ENCODE assay signal across 15 cellular contexts in genomic region chr7:129134356-129134972, GRCh38. TPM values are rescaled to one million over a fixed set of nuclear protein-coding genes. Genes with fewer than 3 reads are reported as not detected.
DNase-seq lines count a peak whose midpoint lies in the region; FAIRE-seq and TF ChIP-seq lines count a peak whose summit lies in the region.
"Had no signal": no experiment of that assay in that cellular context is flagged by ENCODE, and none has a peak within 500 bp of the region (broad histone marks: within the 10 kb centered on the region; RNA-seq: fewer than 3 reads in every experiment).

No MANE protein-coding gene starts in this region.

- CTCF ChIA-PET in activated CD4-positive, alpha-beta T cell treated with anti-CD3 and anti-CD28 coated beads, Interleukin-2, amount 10 ng/mL, durations not matched to agents 7 days and 5 days (lab: Charles Lee) = interaction anchor here (0.6 to 1.7 kb wide), 6 partner anchors 12 to 570 kb away, joined by 3 to 6 read pairs (median 3); no protein-coding TSS in a partner anchor

- POLR2A ChIA-PET in activated CD4-positive, alpha-beta T cell treated with anti-CD3 and anti-CD28 coated beads, Interleukin-2, amount 10 ng/mL, durations not matched to agents 7 days and 5 days (lab: Charles Lee) = no interaction called here

- H3K4me3 Mint-ChIP-seq in activated CD4-positive, alpha-beta T cell treated with anti-CD3 and anti-CD28 coated beads, Interleukin-2, amount 10 ng/mL, durations not matched to agents 7 days and 5 days = no peak overlapping the region
- no peak overlapping the region for H3K4me3 Mint-ChIP-seq in activated CD4-positive, alpha-beta T cell treated with anti-CD3 and anti-CD28 coated beads, Interleukin-2, amount 10 ng/mL, durations not matched to agents 24 days and 14 days
- H3K4me3 Mint-ChIP-seq: mesothelial cell of epicardium had no signal

- H2BK120ac ChIP-seq in trophoblast cell (ENCODE audit: insufficient read depth, low read length, poor library complexity) = no peak overlapping the region

- no CpG with 5 or more reads among the region's 6 CpGs for WGBS in trophoblast cell (ENCODE audit: extremely low coverage, insufficient coverage, insufficient read length)

- no peak for TF ChIP-seq POLR2A in vagina (IDR thresholded peaks at IDR 0.05)

- H3K18ac ChIP-seq in trophoblast cell (ENCODE audit: low read length) = no peak overlapping the region

- no peak overlapping the region for H2BK12ac ChIP-seq in trophoblast cell (ENCODE audit: low read length)

- H3K36me3 ChIP-seq in bronchial epithelial cell (ENCODE audit: control insufficient read depth, insufficient read depth, low read length) = no peaks in the 10 kb centered on the region
- H3K36me3 ChIP-seq in trophoblast cell (ENCODE audit: control insufficient read depth in 1 of 2, insufficient read depth in 2 of 2, low read length in 2 of 2) = no peaks in the 10 kb centered on the region
- H3K36me3 ChIP-seq in vagina = no peaks in the 10 kb centered on the region
- H3K36me3 ChIP-seq: MG63, SJSA1, tibial nerve had no signal

- H3K4me1 ChIP-seq in trophoblast cell (ENCODE audit: control insufficient read depth in 1 of 2, insufficient read depth in 2 of 2, low read length in 2 of 2) (no peaks in the 10 kb centered on the region), vagina (no peaks in the 10 kb centered on the region)
- H3K4me1 ChIP-seq: SJSA1 had no signal

- H3K9me3 ChIP-seq in trophoblast cell (ENCODE audit: insufficient read depth, low read depth, low read length) = no peaks in the 10 kb centered on the region
- H3K9me3 ChIP-seq in vagina = no peaks in the 10 kb centered on the region
- H3K9me3 ChIP-seq: MG63, SJSA1, tibial nerve had no signal

- no peak overlapping the region for H3K4me3 ChIP-seq in bronchial epithelial cell (ENCODE audit: low read depth, low read length)
- peak overlapping the region; percentile 38 for H3K4me3 ChIP-seq in trophoblast cell (ENCODE audit: low read depth, low read length)
- H3K4me3 ChIP-seq in vagina = no peak overlapping the region
- H3K4me3 ChIP-seq: MG63, SJSA1, tibial nerve had no signal

- no peaks in the 10 kb centered on the region for H3K36me3 Mint-ChIP-seq in activated CD4-positive, alpha-beta T cell treated with anti-CD3 and anti-CD28 coated beads, Interleukin-2, amount 10 ng/mL, durations not matched to agents 7 days and 5 days (ENCODE audit: low read depth)
- H3K36me3 Mint-ChIP-seq in activated CD4-positive, alpha-beta T cell treated with anti-CD3 and anti-CD28 coated beads, Interleukin-2, amount 10 ng/mL, durations not matched to agents 24 days and 14 days (ENCODE audit: low read depth) = no peaks in the 10 kb centered on the region
- H3K36me3 Mint-ChIP-seq: mesothelial cell of epicardium had no signal

- DNase-seq in activated CD4-positive, alpha-beta T cell treated with anti-CD3 and anti-CD28 coated beads, Interleukin-2, amount 10 ng/mL, durations not matched to agents 7 days and 5 days = no peak
- no peak for DNase-seq in activated CD4-positive, alpha-beta T cell treated with anti-CD3 and anti-CD28 coated beads, Interleukin-2, amount 10 ng/mL, durations not matched to agents 24 days and 14 days
- DNase-seq in MV-4-11 (lab: John Stamatoyannopoulos, UW) = peak; percentile 36
- DNase-seq in bronchial epithelial cell (ENCODE audit: low read depth) = peak; percentile 82
- DNase-seq in trophoblast cell = no peak
- no peak for DNase-seq in effector CD4-positive, alpha-beta T cell
- no peak for DNase-seq in NCI-H187 (lab: John Stamatoyannopoulos, UW)
- DNase-seq in vagina (ENCODE audit: extremely low spot score in 2 of 2) = no peak
- DNase-seq: activated CD4-positive, alpha-beta T cell treated with anti-CD3 and anti-CD28 coated beads, Interleukin-2, amount 50 U/mL, for 4 hours; effector memory CD8-positive, alpha-beta T cell; MG63; NCI-H510A treated with DMSO at 0.1 percent for 48 hours had no signal

- H4K91ac ChIP-seq in trophoblast cell (ENCODE audit: low read depth, low read length) = no peak overlapping the region

- no peak overlapping the region for H3K23ac ChIP-seq in trophoblast cell (ENCODE audit: low read length)

- H3K27ac ChIP-seq in trophoblast cell (ENCODE audit: low read depth, low read length) (no peak overlapping the region), vagina (no peak overlapping the region)
- H3K27ac ChIP-seq: SJSA1, tibial nerve had no signal

- no peak overlapping the region for H2BK5ac ChIP-seq in trophoblast cell (ENCODE audit: low read depth, low read length, poor library complexity)

- no peaks in the 10 kb centered on the region for H3K79me1 ChIP-seq in trophoblast cell (ENCODE audit: low read length)

- H3K4me1 Mint-ChIP-seq in activated CD4-positive, alpha-beta T cell treated with anti-CD3 and anti-CD28 coated beads, Interleukin-2, amount 10 ng/mL, durations not matched to agents 7 days and 5 days = peaks cover 23% of the 10 kb centered on the region
- H3K4me1 Mint-ChIP-seq in activated CD4-positive, alpha-beta T cell treated with anti-CD3 and anti-CD28 coated beads, Interleukin-2, amount 10 ng/mL, durations not matched to agents 24 days and 14 days = peaks cover 16% of the 10 kb centered on the region
- H3K4me1 Mint-ChIP-seq: mesothelial cell of epicardium had no signal

- H3K79me2 ChIP-seq in trophoblast cell (ENCODE audit: control insufficient read depth, insufficient read depth, low read length, poor library complexity) = no peaks in the 10 kb centered on the region

- H3K14ac ChIP-seq in trophoblast cell (ENCODE audit: low read length) = no peak overlapping the region

- no peak overlapping the region for H2AFZ ChIP-seq in trophoblast cell (ENCODE audit: insufficient read depth, low read length, poor library complexity)

- no peaks in the 10 kb centered on the region for H3K9me3 Mint-ChIP-seq in activated CD4-positive, alpha-beta T cell treated with anti-CD3 and anti-CD28 coated beads, Interleukin-2, amount 10 ng/mL, durations not matched to agents 7 days and 5 days
- H3K9me3 Mint-ChIP-seq in activated CD4-positive, alpha-beta T cell treated with anti-CD3 and anti-CD28 coated beads, Interleukin-2, amount 10 ng/mL, durations not matched to agents 24 days and 14 days = no peaks in the 10 kb centered on the region
- H3K9me3 Mint-ChIP-seq: effector memory CD8-positive, alpha-beta T cell; mesothelial cell of epicardium had no signal

- H3K27me3 ChIP-seq in bronchial epithelial cell (ENCODE audit: control insufficient read depth, insufficient read depth, low read length) (no peaks in the 10 kb centered on the region), trophoblast cell (ENCODE audit: insufficient read depth, low read length) (no peaks in the 10 kb centered on the region), vagina (no peaks in the 10 kb centered on the region)
- H3K27me3 ChIP-seq: MG63, SJSA1, tibial nerve had no signal

- H3K27me3 Mint-ChIP-seq in activated CD4-positive, alpha-beta T cell treated with anti-CD3 and anti-CD28 coated beads, Interleukin-2, amount 10 ng/mL, durations not matched to agents 7 days and 5 days = no peaks in the 10 kb centered on the region
- peaks cover 3% of the 10 kb centered on the region for H3K27me3 Mint-ChIP-seq in activated CD4-positive, alpha-beta T cell treated with anti-CD3 and anti-CD28 coated beads, Interleukin-2, amount 10 ng/mL, durations not matched to agents 24 days and 14 days
- H3K27me3 Mint-ChIP-seq: effector memory CD8-positive, alpha-beta T cell had no signal

- no peak overlapping the region for H2AK5ac ChIP-seq in trophoblast cell (ENCODE audit: low read length)

- no peak overlapping the region for H3K9ac ChIP-seq in trophoblast cell (ENCODE audit: low read length)

- H3K27ac Mint-ChIP-seq in activated CD4-positive, alpha-beta T cell treated with anti-CD3 and anti-CD28 coated beads, Interleukin-2, amount 10 ng/mL, durations not matched to agents 7 days and 5 days = peak overlapping the region; percentile 70
- H3K27ac Mint-ChIP-seq in activated CD4-positive, alpha-beta T cell treated with anti-CD3 and anti-CD28 coated beads, Interleukin-2, amount 10 ng/mL, durations not matched to agents 24 days and 14 days = no peak overlapping the region
- H3K27ac Mint-ChIP-seq: mesothelial cell of epicardium had no signal

- intact Hi-C loops in activated CD4-positive, alpha-beta T cell treated with anti-CD3 and anti-CD28 coated beads, Interleukin-2, amount 10 ng/mL, durations not matched to agents 24 days and 14 days (cut with micrococcal nuclease) = no loop called here
- intact Hi-C loops in vagina (cut with DNase I) = no loop called here

- no peak for TF ChIP-seq CTCF in bronchial epithelial cell (IDR thresholded peaks at IDR 0.05; ENCODE audit: insufficient read depth, low read length, severe bottlenecking)
- no peak for TF ChIP-seq CTCF in vagina (IDR thresholded peaks at IDR 0.05)

- H3K4ac ChIP-seq in trophoblast cell (ENCODE audit: low read depth, low read length) = no peak overlapping the region

- no peak overlapping the region for H4K12ac ChIP-seq in trophoblast cell (ENCODE audit: low read depth, low read length)

- no peak overlapping the region for H4K8ac ChIP-seq in trophoblast cell (ENCODE audit: low read depth, low read length)

- FAIRE-seq in bronchial epithelial cell (lab: Jason Lieb, UNC) = peak; percentile 23

- H3K4me2 ChIP-seq in trophoblast cell (ENCODE audit: low read length) = no peak overlapping the region

RNA-seq across cellular contexts. Expression of gene TSPAN33, which starts 10.0 kb away (rescaled TPM):
- total RNA-seq in activated CD4-positive, alpha-beta T cell treated with anti-CD3 and anti-CD28 coated beads, Interleukin-2, amount 10 ng/mL, durations not matched to agents 7 days and 5 days = 1 to 10 TPM; 2.8 to 3.0 TPM
- 5.4 and 6.2 TPM in 2 replicates for total RNA-seq in activated CD4-positive, alpha-beta T cell treated with anti-CD3 and anti-CD28 coated beads, Interleukin-2, amount 10 ng/mL, durations not matched to agents 24 days and 14 days
- total RNA-seq in bronchial epithelial cell (1.3 and 1.7 TPM in 2 replicates), vagina (2.7 TPM)
- polyA plus RNA-seq in trophoblast cell (2013) = 2.3 and 2.6 TPM in 2 replicates

RNA-seq across cellular contexts. Expression of gene SMO, which starts 54.0 kb away (rescaled TPM):
- total RNA-seq in activated CD4-positive, alpha-beta T cell treated with anti-CD3 and anti-CD28 coated beads, Interleukin-2, amount 10 ng/mL, durations not matched to agents 7 days and 5 days = not detected
- total RNA-seq in activated CD4-positive, alpha-beta T cell treated with anti-CD3 and anti-CD28 coated beads, Interleukin-2, amount 10 ng/mL, durations not matched to agents 24 days and 14 days = 0.28 and 0.37 TPM in 2 replicates
- total RNA-seq in bronchial epithelial cell (2.4 and 5.0 TPM in 2 replicates), vagina (22.1 TPM)
- 18.5 and 18.9 TPM in 2 replicates for polyA plus RNA-seq in trophoblast cell (2013)

Comparison
In these comparisons a context has a peak if more than half of its experiments do, and no peak if none do; other contexts are left out.
1. DNase-seq: peak in MV-4-11 (single experiment) and bronchial epithelial cell (single experiment); none in activated CD4-positive, alpha-beta T cell treated with anti-CD3 and anti-CD28 coated beads, Interleukin-2, amount 10 ng/mL, durations not matched to agents 7 days and 5 days (single experiment), activated CD4-positive, alpha-beta T cell treated with anti-CD3 and anti-CD28 coated beads, Interleukin-2, amount 10 ng/mL, durations not matched to agents 24 days and 14 days (single experiment), trophoblast cell (0 of 2), effector CD4-positive, alpha-beta T cell (single experiment), NCI-H187 (0 of 2) and vagina (0 of 2).